In the genomic region with DNA sequence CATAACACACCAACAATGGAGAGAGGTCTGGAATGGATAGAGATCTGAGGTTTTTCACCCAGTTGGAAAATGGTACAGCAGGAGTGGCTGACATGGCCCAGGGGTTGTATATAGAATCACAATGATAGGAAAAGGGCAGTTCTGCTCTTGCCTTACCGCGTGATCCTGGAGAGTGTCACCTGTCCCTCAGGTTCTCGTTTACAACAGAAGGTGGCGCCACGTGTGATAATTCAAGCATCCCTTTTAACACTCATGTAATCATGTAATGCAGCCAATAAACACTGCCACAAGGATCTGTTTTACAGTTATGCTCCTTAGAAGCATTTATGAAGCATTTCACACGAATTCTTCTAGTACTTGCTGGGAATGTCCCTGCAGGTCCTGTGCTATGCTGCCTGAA, we compare ENCODE assay signal across 1 cellular context.
TF ChIP-seq lines count a peak whose summit lies in the region.

No MANE protein-coding gene starts in this region.

TF ChIP-seq in SK-N-SH treated with all-trans-retinoic acid at 6 μM for 48 hours, 23 proteins besides CTCF, POLR2A, EP300 and RAD21 (continued from another document):
- TF ChIP-seq, protein P1, sequence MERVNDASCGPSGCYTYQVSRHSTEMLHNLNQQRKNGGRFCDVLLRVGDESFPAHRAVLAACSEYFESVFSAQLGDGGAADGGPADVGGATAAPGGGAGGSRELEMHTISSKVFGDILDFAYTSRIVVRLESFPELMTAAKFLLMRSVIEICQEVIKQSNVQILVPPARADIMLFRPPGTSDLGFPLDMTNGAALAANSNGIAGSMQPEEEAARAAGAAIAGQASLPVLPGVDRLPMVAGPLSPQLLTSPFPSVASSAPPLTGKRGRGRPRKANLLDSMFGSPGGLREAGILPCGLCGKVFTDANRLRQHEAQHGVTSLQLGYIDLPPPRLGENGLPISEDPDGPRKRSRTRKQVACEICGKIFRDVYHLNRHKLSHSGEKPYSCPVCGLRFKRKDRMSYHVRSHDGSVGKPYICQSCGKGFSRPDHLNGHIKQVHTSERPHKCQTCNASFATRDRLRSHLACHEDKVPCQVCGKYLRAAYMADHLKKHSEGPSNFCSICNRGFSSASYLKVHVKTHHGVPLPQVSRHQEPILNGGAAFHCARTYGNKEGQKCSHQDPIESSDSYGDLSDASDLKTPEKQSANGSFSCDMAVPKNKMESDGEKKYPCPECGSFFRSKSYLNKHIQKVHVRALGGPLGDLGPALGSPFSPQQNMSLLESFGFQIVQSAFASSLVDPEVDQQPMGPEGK (CRISPR knock-in tag; IDR thresholded peaks at IDR 0.05; ENCODE audit: borderline replicate concordance), result no peak
- TF ChIP-seq CSDC2 (CRISPR knock-in tag; IDR thresholded peaks at IDR 0.05), result no peak
- TF ChIP-seq ESRRG (CRISPR knock-in tag; IDR thresholded peaks at IDR 0.05), result no peak
- TF ChIP-seq ZNF70 (CRISPR knock-in tag; IDR thresholded peaks at IDR 0.05), result no peak
